Comparison of ENCODE assay signal across 22 cellular contexts in genomic region chr5:133786432-133786831, GRCh38.
"Had no signal": no experiment of that assay in that cellular context is flagged by ENCODE, and none has a peak within 500 bp of the region (broad histone marks: within the 10 kb centered on the region; RNA-seq: fewer than 3 reads in every experiment).

No MANE protein-coding gene starts in this region.

- ATAC-seq: esophagus mucosa, gastrocnemius medialis, heart left ventricle, left cardiac atrium, left lung, left ventricle myocardium superior, lower lobe of right lung had no signal

- H3K4me1 Mint-ChIP-seq: immature natural killer cell had no signal

- H3K27me3 ChIP-seq: dorsolateral prefrontal cortex, gastrocnemius medialis, hepatocyte, left lung had no signal

- H3K4me3 ChIP-seq: coronary artery, dorsolateral prefrontal cortex, esophagus squamous epithelium, gastrocnemius medialis, heart left ventricle, hepatocyte, left lung, lower lobe of right lung had no signal

- H3K4me2 ChIP-seq: hepatocyte had no signal

- DNase-seq: dermis blood vessel endothelial cell; dorsolateral prefrontal cortex; effector CD4-positive, alpha-beta T cell; effector memory CD4-positive, alpha-beta T cell; erythroblast; esophagus squamous epithelium; foreskin fibroblast; foreskin melanocyte; gastrocnemius medialis; heart left ventricle; hypothalamus; immature natural killer cell; left cardiac atrium; left lung; left ventricle myocardium superior; lower lobe of right lung; mesendoderm; midbrain had no signal

- H3K79me2 ChIP-seq: hepatocyte had no signal

- H3K9me3 ChIP-seq: esophagus squamous epithelium, gastrocnemius medialis, heart left ventricle, left lung, lower lobe of right lung had no signal

- H3K4me1 ChIP-seq: esophagus squamous epithelium, gastrocnemius medialis, heart left ventricle, left lung, lower lobe of right lung had no signal

- H3K27ac ChIP-seq: coronary artery, dorsolateral prefrontal cortex, epithelial cell of prostate, esophagus squamous epithelium, gastrocnemius medialis, heart left ventricle, hepatocyte, left lung, lower lobe of right lung had no signal

- H3K36me3 Mint-ChIP-seq: immature natural killer cell had no signal

- H3K4me3 Mint-ChIP-seq: immature natural killer cell had no signal

- H2AFZ ChIP-seq: hepatocyte had no signal

- H3K36me3 ChIP-seq: esophagus squamous epithelium, gastrocnemius medialis, heart left ventricle, left lung, lower lobe of right lung had no signal

- H3K27ac Mint-ChIP-seq: immature natural killer cell had no signal
